19 cellular contexts compared by ENCODE assay signal in the genomic region with DNA sequence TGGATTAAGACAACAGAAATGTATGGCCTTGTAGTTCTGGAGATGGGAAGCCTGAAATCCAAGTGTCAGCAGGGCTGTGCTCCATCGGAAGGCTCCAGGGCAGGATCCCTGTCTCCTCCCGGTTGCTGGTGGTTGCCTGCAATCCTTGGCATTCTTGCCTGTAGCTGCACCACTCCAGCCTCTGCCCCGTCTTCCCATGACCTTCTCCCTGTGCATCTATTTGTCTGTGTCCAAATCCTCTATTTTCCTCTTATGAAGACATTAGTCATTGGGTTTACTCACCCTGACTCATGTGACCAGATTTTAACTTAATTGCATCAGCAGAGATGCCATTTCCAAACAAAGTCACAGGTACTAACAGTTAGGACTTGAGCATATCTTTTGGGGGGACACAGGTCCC. TPM values are rescaled to one million over a fixed set of nuclear protein-coding genes. Genes with fewer than 3 reads are reported as not detected.
DNase-seq lines count a peak whose midpoint lies in the region; ATAC-seq, FAIRE-seq and TF ChIP-seq lines count a peak whose summit lies in the region.
"Had no signal": no experiment of that assay in that cellular context is flagged by ENCODE, and none has a peak within 500 bp of the region (broad histone marks: within the 10 kb centered on the region; RNA-seq: fewer than 3 reads in every experiment).

No MANE protein-coding gene starts in this region.

- no peaks in the 10 kb centered on the region for H3K36me3 ChIP-seq in BLaER1 treated with 17β-estradiol and CSF1 and Interleukin-3, amounts not matched to agents 10 nM and 100 nM
- H3K36me3 ChIP-seq in keratinocyte (ENCODE audit: control insufficient read depth in 2 of 2, extremely low read depth in 1 of 2, insufficient read depth in 2 of 2, low read length in 2 of 2) (no peaks in the 10 kb centered on the region), Peyer's patch (no peaks in the 10 kb centered on the region)
- H3K36me3 ChIP-seq: HAP-1, right atrium auricular region had no signal

- no peaks in the 10 kb centered on the region for H3K9me1 ChIP-seq in keratinocyte (ENCODE audit: control insufficient read depth, extremely low read depth, insufficient read depth, low read length)

- no peak for TF ChIP-seq POLR2A in Peyer's patch (IDR thresholded peaks at IDR 0.05)

- H3K4me1 ChIP-seq in BLaER1 treated with 17β-estradiol and CSF1 and Interleukin-3, amounts not matched to agents 10 nM and 100 nM, result peaks cover 27 to 97% (median 82%) of the 10 kb centered on the region in 10 experiments
- no peaks in the 10 kb centered on the region for H3K4me1 ChIP-seq in keratinocyte (ENCODE audit: control insufficient read depth, extremely low read depth, insufficient read depth, low read length)
- no peaks in the 10 kb centered on the region for H3K4me1 ChIP-seq in Peyer's patch
- H3K4me1 ChIP-seq: right atrium auricular region had no signal

- dilution Hi-C loops in keratinocyte (cut with MboI; ENCODE audit: extremely low pct_ligation_motif_present, low sequenced_read_pairs), result no loop called here

- no peaks in the 10 kb centered on the region for H3K9me3 Mint-ChIP-seq in HFFc6
- H3K9me3 Mint-ChIP-seq: activated naive CD4-positive, alpha-beta T cell treated with anti-CD3 and anti-CD28 coated beads, Interleukin-2, amount 50 U/mL, for 72 hours; CD8-positive, alpha-beta memory T cell; nephron; WTC11 had no signal

- no peaks in the 10 kb centered on the region for H3K9me3 ChIP-seq in BLaER1 treated with 17β-estradiol and CSF1 and Interleukin-3, amounts not matched to agents 10 nM and 100 nM (replicated peaks in 1 of 11)
- H3K9me3 ChIP-seq in keratinocyte (ENCODE audit: control insufficient read depth, low read depth, low read length) (no peaks in the 10 kb centered on the region), Peyer's patch (no peaks in the 10 kb centered on the region)
- H3K9me3 ChIP-seq: HAP-1, right atrium auricular region had no signal

- peak; percentile 94 for DNase-seq in HFFc6
- DNase-seq in amniotic stem cell (lab: John Stamatoyannopoulos, UW), result peak; percentile 32
- no peak for DNase-seq in keratinocyte (ENCODE audit: low read depth, low spot score)
- DNase-seq in nucleus accumbens (lab: John Stamatoyannopoulos, UW), result no peak
- no peak for DNase-seq in Peyer's patch
- no peak for DNase-seq in NCI-H146 treated with DMSO at 0.1 percent for 48 hours (lab: John Stamatoyannopoulos, UW; ENCODE audit: unreplicated experiment)
- DNase-seq: CD8-positive, alpha-beta memory T cell; NCI-H1048; stimulated activated CD4-positive, alpha-beta T cell treated with anti-CD3 and anti-CD28 coated beads, Interleukin-2, amount 100 ng/mL, for 48 hours had no signal

- no peak for ATAC-seq in HG02938 (IDR thresholded peaks at IDR 0.05; ENCODE audit: unreplicated experiment)
- ATAC-seq: activated naive CD4-positive, alpha-beta T cell treated with anti-CD3 and anti-CD28 coated beads, Interleukin-2, amount 50 U/mL, for 72 hours; WTC11 had no signal

- H3K4me2 ChIP-seq in BLaER1 treated with 17β-estradiol and CSF1 and Interleukin-3, amounts not matched to agents 10 nM and 100 nM, result peak overlapping the region in 10 of 11 experiments; percentile 4 to 90 (median 68); a peak in 15 of 22 replicates
- no peak overlapping the region for H3K4me2 ChIP-seq in keratinocyte (ENCODE audit: control insufficient read depth, extremely low read depth, insufficient read depth, low read depth, low read length)

- no peak for FAIRE-seq in keratinocyte (lab: Jason Lieb, UNC)
- FAIRE-seq: colon had no signal

- peak overlapping the region in 1 of 11 experiments; percentile 3; a peak in 1 of 22 replicates for H3K27ac ChIP-seq in BLaER1 treated with 17β-estradiol and CSF1 and Interleukin-3, amounts not matched to agents 10 nM and 100 nM
- H3K27ac ChIP-seq in keratinocyte (ENCODE audit: control insufficient read depth, insufficient read depth, low read length), result peak overlapping the region; percentile 25
- no peak overlapping the region for H3K27ac ChIP-seq in Peyer's patch
- H3K27ac ChIP-seq: right atrium auricular region had no signal

- H4K20me1 ChIP-seq in BLaER1 treated with 17β-estradiol and CSF1 and Interleukin-3, amounts not matched to agents 10 nM and 100 nM, result no peaks in the 10 kb centered on the region
- no peaks in the 10 kb centered on the region for H4K20me1 ChIP-seq in keratinocyte (ENCODE audit: control insufficient read depth, extremely low read depth, insufficient read depth, low read length)

- peaks cover 26% of the 10 kb centered on the region for H3K4me1 Mint-ChIP-seq in HFFc6 (ENCODE audit: low read depth)
- H3K4me1 Mint-ChIP-seq: CD8-positive, alpha-beta memory T cell; nephron had no signal

- H2AFZ ChIP-seq in keratinocyte (ENCODE audit: control insufficient read depth, low read length), result no peak overlapping the region

- H3K79me2 ChIP-seq in keratinocyte (ENCODE audit: control insufficient read depth, insufficient read depth, low read length), result no peaks in the 10 kb centered on the region

- TF ChIP-seq CTCF in HFFc6 (IDR thresholded peaks at IDR 0.05) (no peak), keratinocyte (optimal IDR thresholded peaks at IDR 0.05 in 1 of 3, IDR thresholded peaks at IDR 0.05 in 1 of 3, conservative IDR thresholded peaks at IDR 0.05 in 1 of 3; ENCODE audit: extremely low read depth in 1 of 3, insufficient read depth in 2 of 3, low read length in 3 of 3) (no peak), Peyer's patch (IDR thresholded peaks at IDR 0.05) (no peak)

- no peaks in the 10 kb centered on the region for H3K36me3 Mint-ChIP-seq in HFFc6 (ENCODE audit: low read depth)
- H3K36me3 Mint-ChIP-seq: activated naive CD4-positive, alpha-beta T cell treated with anti-CD3 and anti-CD28 coated beads, Interleukin-2, amount 50 U/mL, for 72 hours; CD8-positive, alpha-beta memory T cell had no signal

- H3K9ac ChIP-seq in BLaER1 treated with 17β-estradiol and CSF1 and Interleukin-3, amounts not matched to agents 10 nM and 100 nM, result no peak overlapping the region
- H3K9ac ChIP-seq in keratinocyte (ENCODE audit: control insufficient read depth, extremely low read depth, insufficient read depth, low read length), result no peak overlapping the region

- no peak overlapping the region for H3K4me3 ChIP-seq in BLaER1 treated with 17β-estradiol and CSF1 and Interleukin-3, amounts not matched to agents 10 nM and 100 nM
- no peak overlapping the region for H3K4me3 ChIP-seq in keratinocyte (ENCODE audit: control insufficient read depth in 2 of 3, extremely low read depth in 1 of 3, insufficient read depth in 2 of 3, low read depth in 1 of 3, low read length in 3 of 3)
- H3K4me3 ChIP-seq in Peyer's patch, result no peak overlapping the region
- H3K4me3 ChIP-seq: HAP-1, lung, right atrium auricular region had no signal

- H3K27me3 Mint-ChIP-seq in HFFc6 (ENCODE audit: insufficient read depth), result peaks cover 13% of the 10 kb centered on the region

- no peak overlapping the region; the same call in 1 of the 2 replicates for H3K4me3 Mint-ChIP-seq in HFFc6
- H3K4me3 Mint-ChIP-seq: CD8-positive, alpha-beta memory T cell; nephron; WTC11 had no signal

- peak overlapping the region; percentile 86 for H3K27ac Mint-ChIP-seq in HFFc6
- H3K27ac Mint-ChIP-seq: activated naive CD4-positive, alpha-beta T cell treated with anti-CD3 and anti-CD28 coated beads, Interleukin-2, amount 50 U/mL, for 72 hours; CD8-positive, alpha-beta memory T cell; nephron; WTC11 had no signal

- H3K27me3 ChIP-seq in BLaER1 treated with 17β-estradiol and CSF1 and Interleukin-3, amounts not matched to agents 10 nM and 100 nM, result no peaks in the 10 kb centered on the region; a peak in 1 of 22 replicates
- H3K27me3 ChIP-seq in keratinocyte (ENCODE audit: control insufficient read depth, extremely low read depth, insufficient read depth, low read length) (no peaks in the 10 kb centered on the region), Peyer's patch (no peaks in the 10 kb centered on the region)
- H3K27me3 ChIP-seq: right atrium auricular region had no signal

RNA-seq across cellular contexts. Expression of a gene that starts 15.1 kb away (rescaled TPM):
- not detected for total RNA-seq in HFFc6 (2021; fragmentation: NEBNext Ultra II Directional; extraction: Animal tissue kit (Norgen Biotek cat#: 25700))
- not detected in 3 replicates for polyA plus RNA-seq in keratinocyte
- not detected for polyA plus RNA-seq in keratinocyte (2011; ENCODE audit: low read depth)
- polyA plus RNA-seq in keratinocyte (2011; cell fraction: cytosol; rRNA removed), result not detected in 2 replicates
- not detected in 2 replicates for polyA plus RNA-seq in keratinocyte (2011; cell fraction: nucleus; rRNA removed)
- not detected in 2 replicates for polyA plus RNA-seq in keratinocyte (2012; ENCODE audit: low replicate concordance)
- not detected in 3 replicates for polyA minus RNA-seq in keratinocyte
- polyA minus RNA-seq in keratinocyte (2011; cell fraction: cytosol; rRNA and poly(A)+ RNA removed), result not detected
- polyA minus RNA-seq in keratinocyte (2011; cell fraction: nucleus; rRNA and poly(A)+ RNA removed), result not detected in 2 replicates
- not detected for total RNA-seq in Peyer's patch
- total RNA-seq: activated naive CD4-positive, alpha-beta T cell treated with anti-CD3 and anti-CD28 coated beads, Interleukin-2, amount 50 U/mL, for 72 hours; CD8-positive, alpha-beta memory T cell; right atrium auricular region; urinary bladder had no signal
- polyA plus RNA-seq: CD8-positive, alpha-beta memory T cell; urinary bladder had no signal

Comparison
In these comparisons a context has a peak if more than half of its experiments do, and no peak if none do; other contexts are left out.
1. DNase-seq: peak in HFFc6 (single experiment) and amniotic stem cell (single experiment); none in keratinocyte (single experiment), nucleus accumbens (0 of 56), Peyer's patch (0 of 3) and NCI-H146 treated with DMSO at 0.1 percent for 48 hours (single experiment).